Comparison of ENCODE assay signal across 27 cellular contexts in genomic region chr11:67700548-67701262, GRCh38. TPM values are rescaled to one million over a fixed set of nuclear protein-coding genes. Genes with fewer than 3 reads are reported as not detected.
DNase-seq lines count a peak whose midpoint lies in the region; ATAC-seq and TF ChIP-seq lines count a peak whose summit lies in the region.
"Had no signal": no experiment of that assay in that cellular context is flagged by ENCODE, and none has a peak within 500 bp of the region (broad histone marks: within the 10 kb centered on the region; RNA-seq: fewer than 3 reads in every experiment).

No MANE protein-coding gene starts in this region.

- CTCF ChIA-PET in naive thymus-derived CD4-positive, alpha-beta T cell (lab: Charles Lee), result no interaction called here

- no peak for ATAC-seq in naive thymus-derived CD4-positive, alpha-beta T cell
- ATAC-seq in HG03095 (IDR thresholded peaks at IDR 0.05; ENCODE audit: unreplicated experiment), result no peak
- ATAC-seq: activated naive CD4-positive, alpha-beta T cell treated with anti-CD3 and anti-CD28 coated beads, Interleukin-2, amount 50 U/mL, for 72 hours; activated T-helper 17 cell treated with anti-CD3 and anti-CD28 coated beads, Interleukin-2, amount 50 U/mL, for 72 hours had no signal

- no peak overlapping the region for H3K27ac ChIP-seq in naive thymus-derived CD4-positive, alpha-beta T cell (ENCODE audit: low read depth, low read length)
- H3K27ac ChIP-seq: C4-2B, hepatocyte, neutrophil, prostate gland, RWPE1, SK-N-MC, skin epidermis, thoracic aorta had no signal

- no peaks in the 10 kb centered on the region for H3K27me3 ChIP-seq in naive thymus-derived CD4-positive, alpha-beta T cell (ENCODE audit: control insufficient read depth in 2 of 2, insufficient read depth in 2 of 2, low read length in 2 of 2)
- H3K27me3 ChIP-seq: hepatocyte, neutrophil had no signal

- H3K4me1 ChIP-seq in naive thymus-derived CD4-positive, alpha-beta T cell (ENCODE audit: control insufficient read depth in 2 of 2, insufficient read depth in 2 of 2, low read length in 2 of 2), result no peaks in the 10 kb centered on the region
- H3K4me1 ChIP-seq: prostate gland had no signal

- H3K36me3 ChIP-seq in naive thymus-derived CD4-positive, alpha-beta T cell (ENCODE audit: control insufficient read depth in 2 of 3, insufficient read depth in 3 of 3, low read length in 3 of 3), result no peaks in the 10 kb centered on the region
- H3K36me3 ChIP-seq: neutrophil, prostate gland, thoracic aorta had no signal

- H3K9me3 ChIP-seq in naive thymus-derived CD4-positive, alpha-beta T cell (ENCODE audit: control insufficient read depth in 2 of 3, low read length in 3 of 3), result no peaks in the 10 kb centered on the region
- H3K9me3 ChIP-seq: neutrophil, prostate gland, thoracic aorta had no signal

- peak; percentile 40 for DNase-seq in ELF-1 (ENCODE audit: low read depth, low spot score)
- peak in 2 of 3 experiments; percentile 52 to 90 for DNase-seq in NCI-H1417 (lab: John Stamatoyannopoulos, UW)
- DNase-seq in NCI-H774 (lab: John Stamatoyannopoulos, UW), result peak; percentile 6
- DNase-seq in left kidney (ENCODE audit: low read depth, low spot score), result peak; percentile 55
- no peak for DNase-seq in naive thymus-derived CD4-positive, alpha-beta T cell
- no peak for DNase-seq in cardiac septum (ENCODE audit: low spot score)
- no peak for DNase-seq in glutamatergic neuron
- DNase-seq: activated CD4-positive, alpha-beta T cell treated with anti-CD3 and anti-CD28 coated beads, Interleukin-2, amount 10 ng/mL, durations not matched to agents 7 days and 5 days; aorta; foreskin fibroblast; NCI-H446; stimulated activated CD4-positive, alpha-beta T cell treated with anti-CD3 and anti-CD28 coated beads, Interleukin-2, amount 100 ng/mL, for 24 hours; stimulated activated naive CD4-positive, alpha-beta T cell; T-helper 2 cell had no signal

- peaks cover 2 to 16% (median 7%) of the 10 kb centered on the region in 5 donors for H3K27me3 Mint-ChIP-seq in naive thymus-derived CD4-positive, alpha-beta T cell
- H3K27me3 Mint-ChIP-seq in glutamatergic neuron (ENCODE audit: unreplicated experiment), result no peaks in the 10 kb centered on the region
- H3K27me3 Mint-ChIP-seq: activated CD4-positive, alpha-beta T cell treated with anti-CD3 and anti-CD28 coated beads, Interleukin-2, amount 10 ng/mL, durations not matched to agents 7 days and 5 days had no signal

- no peak overlapping the region for H3K4me3 ChIP-seq in naive thymus-derived CD4-positive, alpha-beta T cell (ENCODE audit: low read length)
- H3K4me3 ChIP-seq: hepatocyte, prostate gland, SK-N-MC, skin epidermis, thoracic aorta had no signal

- TF ChIP-seq CTCF in glutamatergic neuron (IDR thresholded peaks at IDR 0.05; ENCODE audit: partially characterized antibody, unreplicated experiment), result no peak

- POLR2A ChIA-PET in naive thymus-derived CD4-positive, alpha-beta T cell (lab: Charles Lee), result no interaction called here

- H3K36me3 Mint-ChIP-seq in naive thymus-derived CD4-positive, alpha-beta T cell, result no peaks in the 10 kb centered on the region
- peaks cover 14% of the 10 kb centered on the region for H3K36me3 Mint-ChIP-seq in glutamatergic neuron (ENCODE audit: unreplicated experiment)
- H3K36me3 Mint-ChIP-seq: activated naive CD4-positive, alpha-beta T cell treated with anti-CD3 and anti-CD28 coated beads, Interleukin-2, amount 50 U/mL, for 72 hours had no signal

- no peaks in the 10 kb centered on the region for H3K4me1 Mint-ChIP-seq in naive thymus-derived CD4-positive, alpha-beta T cell
- H3K4me1 Mint-ChIP-seq in glutamatergic neuron (ENCODE audit: low read depth, unreplicated experiment), result no peaks in the 10 kb centered on the region
- H3K4me1 Mint-ChIP-seq: activated CD4-positive, alpha-beta T cell treated with anti-CD3 and anti-CD28 coated beads, Interleukin-2, amount 10 ng/mL, durations not matched to agents 7 days and 5 days; activated T-helper 17 cell treated with anti-CD3 and anti-CD28 coated beads, Interleukin-2, amount 50 U/mL, for 72 hours had no signal

- intact Hi-C loops in naive thymus-derived CD4-positive, alpha-beta T cell (cut with micrococcal nuclease), result no loop called here
- intact Hi-C loops in cardiac septum (cut with DNase I), result no loop called here

- peaks cover 0 to 4% (median 0%) of the 10 kb centered on the region in 11 donors for H3K9me3 Mint-ChIP-seq in naive thymus-derived CD4-positive, alpha-beta T cell
- no peaks in the 10 kb centered on the region for H3K9me3 Mint-ChIP-seq in glutamatergic neuron (ENCODE audit: unreplicated experiment)
- H3K9me3 Mint-ChIP-seq: activated CD4-positive, alpha-beta T cell treated with anti-CD3 and anti-CD28 coated beads, Interleukin-2, amount 10 ng/mL, durations not matched to agents 7 days and 5 days; activated naive CD4-positive, alpha-beta T cell treated with anti-CD3 and anti-CD28 coated beads, Interleukin-2, amount 50 U/mL, for 72 hours; activated T-helper 17 cell treated with anti-CD3 and anti-CD28 coated beads, Interleukin-2, amount 50 U/mL, for 72 hours had no signal

- no peak overlapping the region for H3K4me3 Mint-ChIP-seq in naive thymus-derived CD4-positive, alpha-beta T cell
- no peak overlapping the region for H3K4me3 Mint-ChIP-seq in glutamatergic neuron (ENCODE audit: unreplicated experiment)
- H3K4me3 Mint-ChIP-seq: activated CD4-positive, alpha-beta T cell treated with anti-CD3 and anti-CD28 coated beads, Interleukin-2, amount 10 ng/mL, durations not matched to agents 7 days and 5 days; activated T-helper 17 cell treated with anti-CD3 and anti-CD28 coated beads, Interleukin-2, amount 50 U/mL, for 72 hours had no signal

- H3K27ac Mint-ChIP-seq in naive thymus-derived CD4-positive, alpha-beta T cell, result no peak overlapping the region
- H3K27ac Mint-ChIP-seq in glutamatergic neuron (ENCODE audit: unreplicated experiment), result no peak overlapping the region
- H3K27ac Mint-ChIP-seq: activated CD4-positive, alpha-beta T cell treated with anti-CD3 and anti-CD28 coated beads, Interleukin-2, amount 10 ng/mL, durations not matched to agents 7 days and 5 days; activated naive CD4-positive, alpha-beta T cell treated with anti-CD3 and anti-CD28 coated beads, Interleukin-2, amount 50 U/mL, for 72 hours; activated T-helper 17 cell treated with anti-CD3 and anti-CD28 coated beads, Interleukin-2, amount 50 U/mL, for 72 hours had no signal

RNA-seq across cellular contexts. Expression of gene ALDH3B2, which starts 26.3 kb away (rescaled TPM):
- not detected for total RNA-seq in naive thymus-derived CD4-positive, alpha-beta T cell
- not detected for polyA plus RNA-seq in naive thymus-derived CD4-positive, alpha-beta T cell
- total RNA-seq in cardiac septum, result not detected
- not detected for total RNA-seq in glutamatergic neuron (ENCODE audit: unreplicated experiment)
- total RNA-seq: activated CD4-positive, alpha-beta T cell treated with anti-CD3 and anti-CD28 coated beads, Interleukin-2, amount 10 ng/mL, durations not matched to agents 7 days and 5 days; activated naive CD4-positive, alpha-beta T cell treated with anti-CD3 and anti-CD28 coated beads, Interleukin-2, amount 50 U/mL, for 72 hours; activated T-helper 17 cell treated with anti-CD3 and anti-CD28 coated beads, Interleukin-2, amount 50 U/mL, for 72 hours; aorta; HT1080; mononuclear cell; thoracic aorta had no signal

RNA-seq across cellular contexts. Expression of gene ACY3, which starts 50.2 kb away (rescaled TPM):
- under 1 TPM in 3 of 5 experiments, not detected in 2; 0.29 to 0.49 (median 0.42) TPM for total RNA-seq in naive thymus-derived CD4-positive, alpha-beta T cell
- polyA plus RNA-seq in naive thymus-derived CD4-positive, alpha-beta T cell, result under 1 TPM in 1 of 2 donors, not detected in 1; 0.57 TPM
- not detected for total RNA-seq in cardiac septum
- total RNA-seq in glutamatergic neuron (ENCODE audit: unreplicated experiment), result not detected
- total RNA-seq: aorta, HT1080, thoracic aorta had no signal

Comparison
In these comparisons a context has a peak if more than half of its experiments do, and no peak if none do; other contexts are left out.
1. DNase-seq: peak in ELF-1 (single experiment), NCI-H1417 (2 of 3), NCI-H774 (single experiment) and left kidney (single experiment); none in naive thymus-derived CD4-positive, alpha-beta T cell (0 of 9), cardiac septum (single experiment) and glutamatergic neuron (single experiment).